8 cellular contexts compared by ENCODE assay signal in genomic region chr3:128878011-128878457, GRCh38. TPM values are rescaled to one million over a fixed set of nuclear protein-coding genes. Genes with fewer than 3 reads are reported as not detected.
DNase-seq lines count a peak whose midpoint lies in the region; ATAC-seq and TF ChIP-seq lines count a peak whose summit lies in the region.

No MANE protein-coding gene starts in this region.

- H3K4me3 Mint-ChIP-seq in activated CD8-positive, alpha-beta memory T cell treated with anti-CD3 and anti-CD28 coated beads, Interleukin-2, amount 10 ng/mL, durations not matched to agents 7 days and 5 days: peak overlapping the region; percentile 86
- peak overlapping the region; percentile 97 for H3K4me3 Mint-ChIP-seq in activated naive CD8-positive, alpha-beta T cell treated with anti-CD3 and anti-CD28 coated beads, Interleukin-2, amount 50 U/mL, for 24 hours

- peaks cover 15% of the 10 kb centered on the region for H3K36me3 Mint-ChIP-seq in activated CD8-positive, alpha-beta memory T cell treated with anti-CD3 and anti-CD28 coated beads, Interleukin-2, amount 10 ng/mL, durations not matched to agents 7 days and 5 days
- H3K36me3 Mint-ChIP-seq in activated naive CD8-positive, alpha-beta T cell treated with anti-CD3 and anti-CD28 coated beads, Interleukin-2, amount 50 U/mL, for 24 hours (ENCODE audit: low read depth): peaks cover 16% of the 10 kb centered on the region

- H3K27ac ChIP-seq in left lung: peak overlapping the region; percentile 92 to 98
- peak overlapping the region; percentile 90 to 96 for H3K27ac ChIP-seq in thoracic aorta

- peaks cover 55% of the 10 kb centered on the region for H3K4me1 Mint-ChIP-seq in activated CD8-positive, alpha-beta memory T cell treated with anti-CD3 and anti-CD28 coated beads, Interleukin-2, amount 10 ng/mL, durations not matched to agents 7 days and 5 days
- peaks cover 67% of the 10 kb centered on the region for H3K4me1 Mint-ChIP-seq in activated naive CD8-positive, alpha-beta T cell treated with anti-CD3 and anti-CD28 coated beads, Interleukin-2, amount 50 U/mL, for 24 hours

- H3K9me3 Mint-ChIP-seq in activated CD8-positive, alpha-beta memory T cell treated with anti-CD3 and anti-CD28 coated beads, Interleukin-2, amount 10 ng/mL, durations not matched to agents 7 days and 5 days (ENCODE audit: low read depth): no peaks in the 10 kb centered on the region
- no peaks in the 10 kb centered on the region for H3K9me3 Mint-ChIP-seq in activated naive CD8-positive, alpha-beta T cell treated with anti-CD3 and anti-CD28 coated beads, Interleukin-2, amount 50 U/mL, for 24 hours

- H3K4me1 ChIP-seq in left lung: peaks cover 15 to 52% of the 10 kb centered on the region in 2 donors
- H3K4me1 ChIP-seq in thoracic aorta (ENCODE audit: control insufficient read depth in 1 of 2, low read depth in 2 of 2): peaks cover 12 to 41% of the 10 kb centered on the region in 2 donors

- TF ChIP-seq CTCF in left lung (IDR thresholded peaks at IDR 0.05) (no peak), thoracic aorta (IDR thresholded peaks at IDR 0.05) (no peak)

- H3K27me3 ChIP-seq in left lung (no peaks in the 10 kb centered on the region), thoracic aorta (replicated peaks; ENCODE audit: insufficient read depth) (no peaks in the 10 kb centered on the region)

- H3K9me3 ChIP-seq in left lung: no peaks in the 10 kb centered on the region
- no peaks in the 10 kb centered on the region for H3K9me3 ChIP-seq in thoracic aorta

- no peak for ATAC-seq in activated CD8-positive, alpha-beta memory T cell treated with anti-CD3 and anti-CD28 coated beads, Interleukin-2, amount 10 ng/mL, durations not matched to agents 7 days and 5 days
- no peak for ATAC-seq in activated naive CD8-positive, alpha-beta T cell treated with anti-CD3 and anti-CD28 coated beads, Interleukin-2, amount 50 U/mL, for 24 hours
- ATAC-seq in left lung: no peak
- no peak for ATAC-seq in thoracic aorta (ENCODE audit: insufficient number of reproducible peaks, low FRiP score, low read depth)
- no peak for ATAC-seq in HG02840 (IDR thresholded peaks at IDR 0.05; ENCODE audit: low FRiP score, unreplicated experiment)
- ATAC-seq in GM19023 (IDR thresholded peaks at IDR 0.05; ENCODE audit: unreplicated experiment): no peak

- no peak for DNase-seq in activated CD8-positive, alpha-beta memory T cell treated with anti-CD3 and anti-CD28 coated beads, Interleukin-2, amount 10 ng/mL, durations not matched to agents 7 days and 5 days
- no peak for DNase-seq in activated CD8-positive, alpha-beta memory T cell treated with anti-CD3 and anti-CD28 coated beads, Interleukin-2, amount 50 U/mL, for 4 hours
- no peak for DNase-seq in activated naive CD8-positive, alpha-beta T cell treated with anti-CD3 and anti-CD28 coated beads, Interleukin-2, amount 50 U/mL, for 24 hours
- DNase-seq in left lung: no peak
- DNase-seq in thoracic aorta (ENCODE audit: low spot score): no peak
- DNase-seq in DMS53 (lab: John Stamatoyannopoulos, UW): no peak

- H3K36me3 ChIP-seq in left lung (no peaks in the 10 kb centered on the region), thoracic aorta (no peaks in the 10 kb centered on the region)

- H3K4me3 ChIP-seq in left lung (peak overlapping the region; percentile 59 to 66), thoracic aorta (peak overlapping the region; percentile 85)

- CTCF ChIA-PET in activated CD8-positive, alpha-beta memory T cell treated with anti-CD3 and anti-CD28 coated beads, Interleukin-2, amount 10 ng/mL, durations not matched to agents 7 days and 5 days (lab: Charles Lee): interaction anchor here (0.6 to 6.1 kb wide), 15 partner anchors 9 to 371 kb away, joined by 3 to 40 read pairs (median 4); partner anchors contain the start of gene COPG1

- H3K27me3 Mint-ChIP-seq in activated CD8-positive, alpha-beta memory T cell treated with anti-CD3 and anti-CD28 coated beads, Interleukin-2, amount 10 ng/mL, durations not matched to agents 7 days and 5 days: peaks cover 3% of the 10 kb centered on the region
- H3K27me3 Mint-ChIP-seq in activated naive CD8-positive, alpha-beta T cell treated with anti-CD3 and anti-CD28 coated beads, Interleukin-2, amount 50 U/mL, for 24 hours: peaks cover 3% of the 10 kb centered on the region

- peak overlapping the region; percentile 95 for H3K27ac Mint-ChIP-seq in activated CD8-positive, alpha-beta memory T cell treated with anti-CD3 and anti-CD28 coated beads, Interleukin-2, amount 10 ng/mL, durations not matched to agents 7 days and 5 days
- peak overlapping the region; percentile 98 for H3K27ac Mint-ChIP-seq in activated naive CD8-positive, alpha-beta T cell treated with anti-CD3 and anti-CD28 coated beads, Interleukin-2, amount 50 U/mL, for 24 hours

- intact Hi-C loops in left lung (cut with DNase I): no loop called here

RNA-seq across cellular contexts. Expression of gene ACAD9, which starts 1.4 kb away (rescaled TPM):
- total RNA-seq in activated CD8-positive, alpha-beta memory T cell treated with anti-CD3 and anti-CD28 coated beads, Interleukin-2, amount 10 ng/mL, durations not matched to agents 7 days and 5 days: 10 to 100 TPM; 61.2 to 68.2 TPM
- total RNA-seq in left lung (10 to 100 TPM; 38.6 to 43.2 TPM), thoracic aorta (10 to 100 TPM; 29.9 to 40.8 TPM)
